ENCODE assay signal across 13 cellular contexts in genomic region chrX:13569479-13570244, GRCh38. TPM values are rescaled to one million over a fixed set of nuclear protein-coding genes. Genes with fewer than 3 reads are reported as not detected.
A peak's percentile ranks its signal among the peaks of the same experiment; 100 is the strongest.
DNase-seq lines count a peak whose midpoint lies in the region; ATAC-seq lines count a peak whose summit lies in the region.
"Had no signal": no experiment of that assay in that cellular context is flagged by ENCODE, and none has a peak within 500 bp of the region (broad histone marks: within the 10 kb centered on the region; RNA-seq: fewer than 3 reads in every experiment).

Gene EGFL6, plus strand, starts transcription at chrX:13569601. Its CDS starts 261 bp downstream, at chrX:13569862.

- WGBS in GM23248 (ENCODE audit: low coverage in 1 of 2, low lambda C conversion rate in 2 of 2, missing lambda C conversion rate in 2 of 2), 2 experiments, result 9 to 28% methylated on average over 14 to 31 of the region's 57 CpGs

- H3K36me3 ChIP-seq in GM23248 (ENCODE audit: low read depth), result no peaks in the 10 kb centered on the region
- H3K36me3 ChIP-seq: heart left ventricle, right atrium auricular region had no signal

- no peaks in the 10 kb centered on the region for H3K79me2 ChIP-seq in GM23248 (ENCODE audit: insufficient read depth)

- H3K36me3 Mint-ChIP-seq in activated naive CD8-positive, alpha-beta T cell treated with anti-CD3 and anti-CD28 coated beads for 36 hours, result no peaks in the 10 kb centered on the region
- no peaks in the 10 kb centered on the region for H3K36me3 Mint-ChIP-seq in memory B cell

- no peak within 1 kb of the TSS for H3K9ac ChIP-seq in GM23248

- peaks cover 3% of the 10 kb centered on the region; the same call in 1 of the 2 replicates for H3K27me3 ChIP-seq in GM23248 (replicated peaks; ENCODE audit: insufficient read depth)

- no peaks in the 10 kb centered on the region for H3F3A ChIP-seq in GM23248 (ENCODE audit: insufficient read depth)

- in situ Hi-C loops in GM23248 (cut with MboI), result no loop called here

- ATAC-seq in memory B cell (ENCODE audit: low read depth) (no peak), HG03159 (IDR thresholded peaks at IDR 0.05; ENCODE audit: unreplicated experiment) (no peak), GM21576 (IDR thresholded peaks at IDR 0.05; ENCODE audit: unreplicated experiment) (no peak)
- ATAC-seq: heart left ventricle had no signal

- no peaks in the 10 kb centered on the region for H3K9me3 Mint-ChIP-seq in activated naive CD8-positive, alpha-beta T cell treated with anti-CD3 and anti-CD28 coated beads for 36 hours
- no peaks in the 10 kb centered on the region for H3K9me3 Mint-ChIP-seq in memory B cell

- H3K27me3 Mint-ChIP-seq in activated naive CD8-positive, alpha-beta T cell treated with anti-CD3 and anti-CD28 coated beads for 36 hours, result peaks cover 27% of the 10 kb centered on the region
- peaks cover 6% of the 10 kb centered on the region for H3K27me3 Mint-ChIP-seq in memory B cell

- H3K4me3 ChIP-seq in GM23248, result no peak within 1 kb of the TSS

- peak; percentile 1 for DNase-seq in stimulated activated CD4-positive, alpha-beta T cell treated with anti-CD3 and anti-CD28 coated beads, Interleukin-15, amount 100 ng/mL, for 24 hours
- DNase-seq in stimulated activated CD4-positive, alpha-beta T cell treated with anti-CD3 and anti-CD28 coated beads, Interleukin-12 subunit alpha, Interleukin-12 subunit beta, amount 100 ng/mL, for 4 hours, result no peak
- DNase-seq in activated naive CD8-positive, alpha-beta T cell treated with anti-CD3 and anti-CD28 coated beads for 36 hours, result peak; percentile 2
- DNase-seq in memory B cell (ENCODE audit: low spot score in 2 of 2) (no peak), occipital lobe (lab: John Stamatoyannopoulos, UW) (no peak), GM23248 (no peak)
- DNase-seq: NCI-H1694 treated with DMSO at 0.1 percent for 48 hours, substantia nigra, T1000 had no signal

- no peaks in the 10 kb centered on the region for H3K9me3 ChIP-seq in GM23248 (ENCODE audit: low read depth)
- H3K9me3 ChIP-seq: heart left ventricle, right atrium auricular region had no signal

- no peak within 1 kb of the TSS for H3K27ac ChIP-seq in GM23248
- H3K27ac ChIP-seq: heart left ventricle, right atrium auricular region had no signal

- peak within 1 kb of the TSS; percentile 58 for H3K4me3 Mint-ChIP-seq in activated naive CD8-positive, alpha-beta T cell treated with anti-CD3 and anti-CD28 coated beads for 36 hours
- peak within 1 kb of the TSS; percentile 46 for H3K4me3 Mint-ChIP-seq in memory B cell

- peaks cover 19% of the 10 kb centered on the region for H3K4me1 Mint-ChIP-seq in activated naive CD8-positive, alpha-beta T cell treated with anti-CD3 and anti-CD28 coated beads for 36 hours
- peaks cover 3% of the 10 kb centered on the region for H3K4me1 Mint-ChIP-seq in memory B cell

- no peaks in the 10 kb centered on the region for H3K9me2 ChIP-seq in GM23248 (ENCODE audit: insufficient read depth)

- peak within 1 kb of the TSS; percentile 51 for H3K27ac Mint-ChIP-seq in activated naive CD8-positive, alpha-beta T cell treated with anti-CD3 and anti-CD28 coated beads for 36 hours
- no peak within 1 kb of the TSS for H3K27ac Mint-ChIP-seq in memory B cell

- no peak within 1 kb of the TSS for H2AFZ ChIP-seq in GM23248

- no peaks in the 10 kb centered on the region for H4K20me1 ChIP-seq in GM23248 (ENCODE audit: insufficient read depth)

- H3K4me1 ChIP-seq in GM23248 (ENCODE audit: insufficient read depth), result no peaks in the 10 kb centered on the region
- H3K4me1 ChIP-seq: right atrium auricular region had no signal

- H3K4me2 ChIP-seq in GM23248 (ENCODE audit: unreplicated experiment), result no peak within 1 kb of the TSS

RNA-seq across cellular contexts. Expression of gene EGFL6, which starts in this region (rescaled TPM):
- total RNA-seq in activated naive CD8-positive, alpha-beta T cell treated with anti-CD3 and anti-CD28 coated beads for 36 hours, result 1 to 10 TPM; 1.8 to 2.2 TPM
- 0.31 TPM for total RNA-seq in occipital lobe
- total RNA-seq in GM23248 (2014; rRNA removed; shearing (Covaris generic)), result not detected in 2 replicates
- not detected in 2 replicates for polyA plus RNA-seq in GM23248 (2016; fragmentation: Nextera tagmentation; extraction: Ambion mirVana)
- total RNA-seq: right atrium auricular region had no signal
- polyA plus RNA-seq: heart left ventricle had no signal

Comparison
In these comparisons a context has a peak if more than half of its experiments do, and no peak if none do; other contexts are left out.
1. DNase-seq: peak in stimulated activated CD4-positive, alpha-beta T cell treated with anti-CD3 and anti-CD28 coated beads, Interleukin-15, amount 100 ng/mL, for 24 hours (single experiment) and activated naive CD8-positive, alpha-beta T cell treated with anti-CD3 and anti-CD28 coated beads for 36 hours (single experiment); none in stimulated activated CD4-positive, alpha-beta T cell treated with anti-CD3 and anti-CD28 coated beads, Interleukin-12 subunit alpha, Interleukin-12 subunit beta, amount 100 ng/mL, for 4 hours (single experiment), memory B cell (0 of 2), occipital lobe (single experiment) and GM23248 (single experiment).